1 cellular context compared by ENCODE assay signal in the genomic region with DNA sequence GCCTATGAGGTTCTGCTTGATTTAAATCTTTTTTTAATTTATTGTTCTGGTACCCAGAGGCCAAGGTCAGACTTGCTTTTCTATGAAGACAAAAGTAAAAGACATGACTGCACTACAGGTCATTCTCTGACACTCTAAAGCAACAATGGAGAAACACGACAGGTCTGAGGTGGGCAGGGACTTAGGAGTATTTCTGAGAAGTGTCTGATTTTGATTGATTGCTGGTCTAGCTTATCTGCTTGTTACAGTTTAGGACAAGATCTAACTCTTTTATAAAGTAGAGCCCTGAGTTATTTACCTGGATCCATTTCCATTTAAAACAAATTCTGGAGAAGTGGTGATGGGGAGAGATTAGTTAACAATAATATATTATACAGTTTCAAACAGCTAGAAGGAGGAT.
TF ChIP-seq lines count a peak whose summit lies in the region.

No MANE protein-coding gene starts in this region.

TF ChIP-seq in K562, 482 proteins besides CTCF, POLR2A, EP300 and RAD21 (continued from another document):
- TF ChIP-seq PPARD (CRISPR knock-in tag; IDR thresholded peaks at IDR 0.05) (no peak), SNIP1 (IDR thresholded peaks at IDR 0.05; ENCODE audit: low read depth) (no peak), DPF2 (IDR thresholded peaks at IDR 0.05) (peak; percentile 49; the same call in 1 of the 2 replicates)
- TF ChIP-seq, protein P1, sequence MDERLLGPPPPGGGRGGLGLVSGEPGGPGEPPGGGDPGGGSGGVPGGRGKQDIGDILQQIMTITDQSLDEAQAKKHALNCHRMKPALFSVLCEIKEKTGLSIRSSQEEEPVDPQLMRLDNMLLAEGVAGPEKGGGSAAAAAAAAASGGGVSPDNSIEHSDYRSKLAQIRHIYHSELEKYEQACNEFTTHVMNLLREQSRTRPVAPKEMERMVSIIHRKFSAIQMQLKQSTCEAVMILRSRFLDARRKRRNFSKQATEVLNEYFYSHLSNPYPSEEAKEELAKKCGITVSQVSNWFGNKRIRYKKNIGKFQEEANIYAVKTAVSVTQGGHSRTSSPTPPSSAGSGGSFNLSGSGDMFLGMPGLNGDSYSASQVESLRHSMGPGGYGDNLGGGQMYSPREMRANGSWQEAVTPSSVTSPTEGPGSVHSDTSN (CRISPR knock-in tag; IDR thresholded peaks at IDR 0.05; ENCODE audit: low read depth), result peak; percentile 68
- TF ChIP-seq, protein P1 (tag; conservative IDR thresholded peaks at IDR 0.05; ENCODE audit: low read depth), result peak; percentile 93
